In the genomic region with DNA sequence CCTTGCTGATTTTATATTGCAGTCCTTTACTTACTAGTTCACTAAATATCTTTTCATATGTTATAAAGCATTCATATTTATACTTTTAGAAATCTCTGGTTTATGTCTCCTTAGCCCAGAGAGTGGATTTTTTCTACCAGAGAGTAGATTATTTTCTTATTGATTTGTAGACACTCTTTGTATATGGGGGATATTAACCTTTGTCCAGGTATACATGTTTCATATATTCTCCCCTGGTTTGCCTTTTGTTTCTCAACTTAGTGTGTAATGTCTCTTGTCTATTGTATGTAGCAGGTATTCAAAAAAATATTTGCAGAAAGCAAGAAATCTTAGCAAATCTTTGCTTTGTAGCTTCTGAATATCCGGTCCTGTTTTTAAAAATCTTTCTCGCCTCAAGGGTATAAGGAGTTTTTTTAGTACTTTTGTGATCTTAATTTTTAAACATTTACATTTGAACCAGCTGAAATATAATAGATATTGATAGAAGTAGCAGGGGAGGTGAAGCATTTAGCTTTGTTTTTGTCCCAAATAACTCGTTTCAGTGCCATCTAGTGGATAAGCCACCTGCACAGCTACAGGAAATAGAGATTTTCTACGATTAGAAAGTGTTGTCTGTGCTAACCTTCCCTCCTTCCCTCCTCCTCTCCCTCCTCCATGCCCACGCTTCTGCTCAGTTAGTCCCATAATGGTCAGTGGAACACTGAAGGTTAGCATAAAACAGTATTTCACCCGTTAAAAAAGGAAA, we compare ENCODE assay signal across 12 cellular contexts.
DNase-seq lines count a peak whose midpoint lies in the region; ATAC-seq and TF ChIP-seq lines count a peak whose summit lies in the region.
"Had no signal": no experiment of that assay in that cellular context is flagged by ENCODE, and none has a peak within 500 bp of the region (broad histone marks: within the 10 kb centered on the region; RNA-seq: fewer than 3 reads in every experiment).

No MANE protein-coding gene starts in this region.

- no peak for TF ChIP-seq RAD21 in IMR-90 (IDR thresholded peaks at IDR 0.05; ENCODE audit: low read length)

- BruUV-seq in IMR-90 (replicated peaks; lab: Mats Ljungman, UMichigan): no TSS peak

- DNase-seq in NCI-H1694 treated with DMSO at 0.1 percent for 48 hours (lab: John Stamatoyannopoulos, UW): peak; percentile 15
- no peak for DNase-seq in NCI-H1694 (lab: John Stamatoyannopoulos, UW)
- no peak for DNase-seq in IMR-90
- DNase-seq in activated CD8-positive, alpha-beta T cell treated with anti-CD3 and anti-CD28 coated beads for 36 hours: peak; percentile 6
- no peak for DNase-seq in HPDE6-E6E7 (ENCODE audit: extremely low spot score)
- no peak for DNase-seq in mucosa of gallbladder (ENCODE audit: low spot score)
- DNase-seq in HT-29 (ENCODE audit: low spot score): no peak
- DNase-seq: stimulated activated CD8-positive, alpha-beta memory T cell treated with anti-CD3 and anti-CD28 coated beads, Interleukin-4, amount 100 ng/mL, for 48 hours had no signal

- no peak for ATAC-seq in IMR-90 (ENCODE audit: low read depth)
- ATAC-seq in activated CD8-positive, alpha-beta T cell treated with anti-CD3 and anti-CD28 coated beads for 36 hours: no peak
- ATAC-seq: activated T-helper 17 cell treated with anti-CD3 and anti-CD28 coated beads, Interleukin-2, amount 50 U/mL, for 72 hours; gastroesophageal sphincter; WTC11 had no signal

- H2AFZ ChIP-seq in IMR-90 (replicated peaks; ENCODE audit: low read length, poor library complexity): no peak overlapping the region

- dilution Hi-C loops in IMR-90 (cut with HindIII; ENCODE audit: low sequenced_read_pairs, unreplicated experiment): no loop called here

- no peak overlapping the region for H2BK120ac ChIP-seq in IMR-90 (ENCODE audit: low read depth, low read length)

- H2AK9ac ChIP-seq in IMR-90 (replicated peaks; ENCODE audit: low read depth, low read length, poor library complexity): no peak overlapping the region

- no peak overlapping the region for H2AK5ac ChIP-seq in IMR-90 (ENCODE audit: low read depth, low read length)

- H3K36me3 ChIP-seq in IMR-90 (ENCODE audit: control insufficient read depth, insufficient read depth, low read length): no peaks in the 10 kb centered on the region
- H3K36me3 ChIP-seq: gastroesophageal sphincter had no signal

- H3K9me3 ChIP-seq in IMR-90 (ENCODE audit: control insufficient read depth, insufficient read depth, low read length): no peaks in the 10 kb centered on the region
- H3K9me3 ChIP-seq: gastroesophageal sphincter had no signal

- H3K27ac Mint-ChIP-seq in activated CD8-positive, alpha-beta T cell treated with anti-CD3 and anti-CD28 coated beads for 36 hours: no peak overlapping the region
- no peak overlapping the region for H3K27ac Mint-ChIP-seq in nephron
- H3K27ac Mint-ChIP-seq: activated T-helper 17 cell treated with anti-CD3 and anti-CD28 coated beads, Interleukin-2, amount 50 U/mL, for 72 hours had no signal

- H3K79me1 ChIP-seq in IMR-90 (ENCODE audit: low read depth in 1 of 2, low read length in 2 of 2): no peaks in the 10 kb centered on the region

- no peak overlapping the region for H3K9ac ChIP-seq in IMR-90 (ENCODE audit: low read depth, low read length)

- H3K4me3 Mint-ChIP-seq in activated CD8-positive, alpha-beta T cell treated with anti-CD3 and anti-CD28 coated beads for 36 hours: no peak overlapping the region
- no peak overlapping the region for H3K4me3 Mint-ChIP-seq in nephron
- H3K4me3 Mint-ChIP-seq: activated T-helper 17 cell treated with anti-CD3 and anti-CD28 coated beads, Interleukin-2, amount 50 U/mL, for 72 hours; WTC11 had no signal

- H3K4ac ChIP-seq in IMR-90 (ENCODE audit: low read depth, low read length): no peak overlapping the region

- TF ChIP-seq CTCF in IMR-90 (conservative IDR thresholded peaks at IDR 0.05; ENCODE audit: low read depth, low read length) (0 out of 2 replicates have a peak, but pooled peaks have one; percentile 11), nephron (IDR thresholded peaks at IDR 0.05; ENCODE audit: unreplicated experiment in 3 of 3) (peak in 2 of 3 experiments; percentile 15 to 36)
- TF ChIP-seq CTCF in activated CD8-positive, alpha-beta T cell treated with anti-CD3 and anti-CD28 coated beads for 36 hours (IDR thresholded peaks at IDR 0.05): peak; percentile 44

- H3K4me1 ChIP-seq in IMR-90 (ENCODE audit: control insufficient read depth, insufficient read depth, low read length): no peaks in the 10 kb centered on the region

- POLR2A ChIA-PET in IMR-90 (lab: Charles Lee; ENCODE audit: unreplicated experiment): no interaction called here
- POLR2A ChIA-PET in activated CD8-positive, alpha-beta T cell treated with anti-CD3 and anti-CD28 coated beads for 36 hours (lab: Charles Lee): no interaction called here

- H3K9me1 ChIP-seq in IMR-90 (ENCODE audit: insufficient read depth, low read length): no peaks in the 10 kb centered on the region

- CTCF ChIA-PET in IMR-90 (lab: Yijun Ruan, JAX): interaction anchor here (0.6 kb wide), 2 partner anchors 12 to 151 kb away, joined by 3 read pairs; no protein-coding TSS in a partner anchor
- CTCF ChIA-PET in activated CD8-positive, alpha-beta T cell treated with anti-CD3 and anti-CD28 coated beads for 36 hours (lab: Charles Lee): interaction anchor here (0.8 to 1.7 kb wide), 15 partner anchors 11 to 335 kb away, joined by 3 to 7 read pairs (median 3); no protein-coding TSS in a partner anchor

- H2BK20ac ChIP-seq in IMR-90 (ENCODE audit: low read depth, low read length): no peak overlapping the region

- H4K91ac ChIP-seq in IMR-90 (ENCODE audit: insufficient read depth, low read depth, low read length): no peak overlapping the region

- no peak overlapping the region for H3K27ac ChIP-seq in IMR-90 (ENCODE audit: insufficient read depth, low read length)
- H3K27ac ChIP-seq: gastroesophageal sphincter had no signal

- H3K9me3 Mint-ChIP-seq in activated CD8-positive, alpha-beta T cell treated with anti-CD3 and anti-CD28 coated beads for 36 hours: no peaks in the 10 kb centered on the region
- no peaks in the 10 kb centered on the region for H3K9me3 Mint-ChIP-seq in nephron
- H3K9me3 Mint-ChIP-seq: activated T-helper 17 cell treated with anti-CD3 and anti-CD28 coated beads, Interleukin-2, amount 50 U/mL, for 72 hours had no signal

- intact Hi-C loops in IMR-90 (cut with micrococcal nuclease): no loop called here
- intact Hi-C loops in activated CD8-positive, alpha-beta T cell treated with anti-CD3 and anti-CD28 coated beads for 36 hours (cut with micrococcal nuclease): no loop called here

- peaks cover 24% of the 10 kb centered on the region for H3K27me3 ChIP-seq in IMR-90 (ENCODE audit: control insufficient read depth, insufficient read depth, low read length)

- no peaks in the 10 kb centered on the region for H4K20me1 ChIP-seq in IMR-90 (ENCODE audit: insufficient read depth, low read length)

- TF ChIP-seq POLR2A in IMR-90 (IDR thresholded peaks at IDR 0.05; ENCODE audit: low read depth, low read length): no peak

- in situ Hi-C loops in IMR-90 (cut with MboI; ENCODE audit: low sequenced_read_pairs): no loop called here

- H3K27me3 Mint-ChIP-seq in activated CD8-positive, alpha-beta T cell treated with anti-CD3 and anti-CD28 coated beads for 36 hours: peaks cover 4% of the 10 kb centered on the region
- H3K27me3 Mint-ChIP-seq in nephron (ENCODE audit: low read depth): peaks cover 4% of the 10 kb centered on the region

- H4K8ac ChIP-seq in IMR-90 (ENCODE audit: low read depth in 2 of 2, low read length in 2 of 2): no peak overlapping the region

- H3K56ac ChIP-seq in IMR-90 (ENCODE audit: extremely low read depth, insufficient read depth, low read length): no peak overlapping the region

- no peak overlapping the region for H3K14ac ChIP-seq in IMR-90 (replicated peaks; ENCODE audit: low read depth, low read length)

- no peaks in the 10 kb centered on the region for H3K4me1 Mint-ChIP-seq in activated CD8-positive, alpha-beta T cell treated with anti-CD3 and anti-CD28 coated beads for 36 hours (ENCODE audit: low read depth)
- peaks cover 37% of the 10 kb centered on the region for H3K4me1 Mint-ChIP-seq in nephron
- H3K4me1 Mint-ChIP-seq: activated T-helper 17 cell treated with anti-CD3 and anti-CD28 coated beads, Interleukin-2, amount 50 U/mL, for 72 hours had no signal

- H3K36me3 Mint-ChIP-seq in activated CD8-positive, alpha-beta T cell treated with anti-CD3 and anti-CD28 coated beads for 36 hours (ENCODE audit: low read depth): no peaks in the 10 kb centered on the region
- H3K36me3 Mint-ChIP-seq in nephron (ENCODE audit: low read depth): no peaks in the 10 kb centered on the region
- H3K36me3 Mint-ChIP-seq: WTC11 had no signal

- H3K4me3 ChIP-seq in IMR-90 (ENCODE audit: insufficient read depth, low read depth, low read length): no peak overlapping the region
- H3K4me3 ChIP-seq: gastroesophageal sphincter had no signal

- no peak overlapping the region for H3K18ac ChIP-seq in IMR-90 (ENCODE audit: low read depth, low read length)

- no CpG with 5 or more reads among the region's 6 CpGs for WGBS in IMR-90 (ENCODE audit: extremely low coverage in 2 of 2, insufficient read length in 1 of 2), 2 experiments

- H2BK15ac ChIP-seq in IMR-90 (ENCODE audit: low read depth, low read length): no peak overlapping the region

- no peak overlapping the region for H4K5ac ChIP-seq in IMR-90 (ENCODE audit: low read depth, low read length)

- H3K4me2 ChIP-seq in IMR-90 (ENCODE audit: low read depth, low read length): no peak overlapping the region

- H3K23ac ChIP-seq in IMR-90 (ENCODE audit: low read depth, low read length): no peak overlapping the region

- no peak overlapping the region for H2BK5ac ChIP-seq in IMR-90 (ENCODE audit: low read depth, low read length, poor library complexity, severe bottlenecking)

TF ChIP-seq in IMR-90, 13 proteins besides CTCF, POLR2A, EP300 and RAD21 (continues in another document):
- TF ChIP-seq BHLHE40 (IDR thresholded peaks at IDR 0.05; ENCODE audit: low read depth, low read length) (no peak), MXI1 (IDR thresholded peaks at IDR 0.05; ENCODE audit: borderline replicate concordance, low read depth, low read length) (no peak), RFX5 (IDR thresholded peaks at IDR 0.05; ENCODE audit: low read depth, low read length) (no peak), ELK1 (IDR thresholded peaks at IDR 0.05; ENCODE audit: borderline replicate concordance, low read depth, low read length) (no peak), SMC3 (IDR thresholded peaks at IDR 0.05; ENCODE audit: low read depth, low read length) (no peak), CEBPB (IDR thresholded peaks at IDR 0.05; ENCODE audit: low read depth, low read length) (no peak), NFE2L2 (IDR thresholded peaks at IDR 0.05; ENCODE audit: low read depth, low read length) (no peak)

Comparison
In these comparisons a context has a peak if more than half of its experiments do, and no peak if none do; other contexts are left out.
1. DNase-seq: peak in NCI-H1694 treated with DMSO at 0.1 percent for 48 hours (single experiment) and activated CD8-positive, alpha-beta T cell treated with anti-CD3 and anti-CD28 coated beads for 36 hours (single experiment); none in NCI-H1694 (single experiment), IMR-90 (single experiment), HPDE6-E6E7 (single experiment), mucosa of gallbladder (single experiment) and HT-29 (single experiment).
2. Peak in every context shown above with its lines, with median percentiles within 50 percentile points of each other: CTCF ChIP-seq.